21 cellular contexts compared by ENCODE assay signal in genomic region chr13:34700155-34700554, GRCh38.
DNase-seq lines count a peak whose midpoint lies in the region; ATAC-seq, FAIRE-seq and TF ChIP-seq lines count a peak whose summit lies in the region.
"Had no signal": no experiment of that assay in that cellular context is flagged by ENCODE, and none has a peak within 500 bp of the region (broad histone marks: within the 10 kb centered on the region; RNA-seq: fewer than 3 reads in every experiment).

No MANE protein-coding gene starts in this region.

- FAIRE-seq in bronchial epithelial cell (lab: Jason Lieb, UNC) = no peak
- FAIRE-seq: A204.1, GM12891, GM18507 had no signal

- ATAC-seq in HG03159 (IDR thresholded peaks at IDR 0.05; ENCODE audit: unreplicated experiment) = no peak
- ATAC-seq: CD8-positive, alpha-beta T cell; GM23338; HCT116 had no signal

- peak overlapping the region; percentile 15 for H3K27ac Mint-ChIP-seq in progenitor cell of endocrine pancreas
- H3K27ac Mint-ChIP-seq: B cell; CD4-positive, CD25-positive, alpha-beta regulatory T cell; CD8-positive, alpha-beta T cell; GM23338 had no signal

- no peak for TF ChIP-seq POLR2A in adrenal gland (IDR thresholded peaks at IDR 0.05)

- peaks cover 21% of the 10 kb centered on the region for H3K4me1 Mint-ChIP-seq in progenitor cell of endocrine pancreas (ENCODE audit: low read depth)
- H3K4me1 Mint-ChIP-seq: B cell; CD4-positive, CD25-positive, alpha-beta regulatory T cell had no signal

- no peaks in the 10 kb centered on the region for H3K4me1 ChIP-seq in adrenal gland (replicated peaks in 1 of 2)
- H3K4me1 ChIP-seq: BLaER1, Caco-2 had no signal

- H3K9me3 ChIP-seq in adrenal gland (replicated peaks in 1 of 3) = no peaks in the 10 kb centered on the region
- H3K9me3 ChIP-seq: BLaER1, Caco-2 had no signal

- WGBS in adrenal gland, 4 donors = 92 to 98% (median 96%) methylated on average over 5 of the region's 5 CpGs

- H3K27me3 Mint-ChIP-seq in progenitor cell of endocrine pancreas = no peaks in the 10 kb centered on the region
- H3K27me3 Mint-ChIP-seq: B cell; CD4-positive, CD25-positive, alpha-beta regulatory T cell had no signal

- no peaks in the 10 kb centered on the region for H3K9me3 Mint-ChIP-seq in progenitor cell of endocrine pancreas (ENCODE audit: low read depth)
- H3K9me3 Mint-ChIP-seq: GM23338, H9 had no signal

- H3K27me3 ChIP-seq in bronchial epithelial cell (ENCODE audit: control insufficient read depth, insufficient read depth, low read length) = no peaks in the 10 kb centered on the region
- no peaks in the 10 kb centered on the region for H3K27me3 ChIP-seq in adrenal gland
- H3K27me3 ChIP-seq: BLaER1 had no signal

- H3K27ac ChIP-seq in adrenal gland = no peak overlapping the region
- H3K27ac ChIP-seq: BLaER1, C4-2B had no signal

- no peaks in the 10 kb centered on the region for H3K36me3 Mint-ChIP-seq in progenitor cell of endocrine pancreas (ENCODE audit: insufficient read depth)
- H3K36me3 Mint-ChIP-seq: CD4-positive, CD25-positive, alpha-beta regulatory T cell; CD8-positive, alpha-beta T cell had no signal

- peak; percentile 18 for DNase-seq in bronchial epithelial cell (ENCODE audit: low read depth)
- peak; percentile 13 for DNase-seq in epithelial cell of esophagus (ENCODE audit: low read depth)
- no peak for DNase-seq in progenitor cell of endocrine pancreas (ENCODE audit: low spot score, unreplicated experiment)
- no peak for DNase-seq in DMS153 (lab: John Stamatoyannopoulos, UW)
- no peak for DNase-seq in adrenal gland
- DNase-seq: Caco-2; CD4-positive, CD25-positive, alpha-beta regulatory T cell; CD8-positive, alpha-beta T cell; DMS79; EL; GF-D8; H9 had no signal

- no peaks in the 10 kb centered on the region for H3K36me3 ChIP-seq in bronchial epithelial cell (ENCODE audit: control insufficient read depth, insufficient read depth, low read length)
- no peaks in the 10 kb centered on the region for H3K36me3 ChIP-seq in adrenal gland (replicated peaks in 1 of 2)
- H3K36me3 ChIP-seq: BLaER1 had no signal

- H3K4me3 ChIP-seq in bronchial epithelial cell (ENCODE audit: low read depth, low read length) (no peak overlapping the region), epithelial cell of esophagus (ENCODE audit: low read length) (no peak overlapping the region), adrenal gland (no peak overlapping the region)
- H3K4me3 ChIP-seq: BLaER1, GM23338 had no signal

- intact Hi-C loops in adrenal gland (cut with DNase I) = no loop called here

- TF ChIP-seq CTCF in bronchial epithelial cell (IDR thresholded peaks at IDR 0.05; ENCODE audit: insufficient read depth, low read length, severe bottlenecking) = no peak
- TF ChIP-seq CTCF in epithelial cell of esophagus (IDR thresholded peaks at IDR 0.05; ENCODE audit: insufficient read depth, low read depth, low read length, missing control alignments) = no peak
- no peak for TF ChIP-seq CTCF in progenitor cell of endocrine pancreas (IDR thresholded peaks at IDR 0.05; ENCODE audit: unreplicated experiment)
- no peak for TF ChIP-seq CTCF in adrenal gland (IDR thresholded peaks at IDR 0.05)

- H3K4me3 Mint-ChIP-seq in progenitor cell of endocrine pancreas (ENCODE audit: low read depth) = no peak overlapping the region
- H3K4me3 Mint-ChIP-seq: B cell; CD4-positive, CD25-positive, alpha-beta regulatory T cell; CD8-positive, alpha-beta T cell; GM23338; H9 had no signal

Comparison
In these comparisons a context has a peak if more than half of its experiments do, and no peak if none do; other contexts are left out.
1. DNase-seq: peak in bronchial epithelial cell (single experiment) and epithelial cell of esophagus (single experiment); none in progenitor cell of endocrine pancreas (single experiment), DMS153 (single experiment) and adrenal gland (0 of 7).